1 cellular context compared by ENCODE assay signal in the genomic region with DNA sequence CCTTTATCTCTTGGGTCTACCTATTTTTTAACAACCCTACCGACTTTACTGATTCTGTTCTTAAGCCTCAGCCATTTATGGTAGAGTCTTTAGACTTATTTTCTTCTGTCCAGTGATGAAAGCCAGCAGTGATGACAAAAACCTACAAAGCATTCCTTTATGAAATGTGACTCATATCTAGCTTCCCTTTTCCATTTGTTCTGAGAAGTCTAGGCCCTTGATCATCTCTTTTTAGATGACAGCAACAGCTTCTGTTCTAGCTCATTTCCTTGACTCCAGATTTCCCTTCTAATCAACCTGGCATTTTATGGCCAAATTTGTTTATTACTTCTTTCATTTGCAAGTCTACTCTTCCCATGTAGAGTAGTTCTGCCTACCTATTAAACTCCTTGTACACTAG.
TF ChIP-seq lines count a peak whose summit lies in the region.

No MANE protein-coding gene starts in this region.

TF ChIP-seq in GM12878, 131 proteins besides CTCF, POLR2A, EP300 and RAD21 (continued from another document):
- TF ChIP-seq, protein P1, sequence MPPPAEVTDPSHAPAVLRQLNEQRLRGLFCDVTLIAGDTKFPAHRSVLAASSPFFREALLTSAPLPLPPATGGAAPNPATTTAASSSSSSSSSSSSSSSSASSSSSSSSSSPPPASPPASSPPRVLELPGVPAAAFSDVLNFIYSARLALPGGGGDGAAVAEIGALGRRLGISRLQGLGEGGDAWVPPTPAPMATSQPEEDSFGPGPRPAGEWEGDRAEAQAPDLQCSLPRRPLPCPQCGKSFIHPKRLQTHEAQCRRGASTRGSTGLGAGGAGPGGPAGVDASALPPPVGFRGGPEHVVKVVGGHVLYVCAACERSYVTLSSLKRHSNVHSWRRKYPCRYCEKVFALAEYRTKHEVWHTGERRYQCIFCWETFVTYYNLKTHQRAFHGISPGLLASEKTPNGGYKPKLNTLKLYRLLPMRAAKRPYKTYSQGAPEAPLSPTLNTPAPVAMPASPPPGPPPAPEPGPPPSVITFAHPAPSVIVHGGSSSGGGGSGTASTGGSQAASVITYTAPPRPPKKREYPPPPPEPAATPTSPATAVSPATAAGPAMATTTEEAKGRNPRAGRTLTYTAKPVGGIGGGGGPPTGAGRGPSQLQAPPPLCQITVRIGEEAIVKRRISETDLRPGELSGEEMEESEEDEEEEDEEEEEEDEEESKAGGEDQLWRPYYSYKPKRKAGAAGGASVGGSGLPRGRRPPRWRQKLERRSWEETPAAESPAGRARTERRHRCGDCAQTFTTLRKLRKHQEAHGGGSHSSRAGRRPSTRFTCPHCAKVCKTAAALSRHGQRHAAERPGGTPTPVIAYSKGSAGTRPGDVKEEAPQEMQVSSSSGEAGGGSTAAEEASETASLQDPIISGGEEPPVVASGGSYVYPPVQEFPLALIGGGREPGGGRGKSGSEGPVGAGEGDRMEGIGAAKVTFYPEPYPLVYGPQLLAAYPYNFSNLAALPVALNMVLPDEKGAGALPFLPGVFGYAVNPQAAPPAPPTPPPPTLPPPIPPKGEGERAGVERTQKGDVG (CRISPR knock-in tag; IDR thresholded peaks at IDR 0.05), result no peak
- no peak for TF ChIP-seq PAX8 (IDR thresholded peaks at IDR 0.05)
